ENCODE assay signal across 26 cellular contexts in the genomic region with DNA sequence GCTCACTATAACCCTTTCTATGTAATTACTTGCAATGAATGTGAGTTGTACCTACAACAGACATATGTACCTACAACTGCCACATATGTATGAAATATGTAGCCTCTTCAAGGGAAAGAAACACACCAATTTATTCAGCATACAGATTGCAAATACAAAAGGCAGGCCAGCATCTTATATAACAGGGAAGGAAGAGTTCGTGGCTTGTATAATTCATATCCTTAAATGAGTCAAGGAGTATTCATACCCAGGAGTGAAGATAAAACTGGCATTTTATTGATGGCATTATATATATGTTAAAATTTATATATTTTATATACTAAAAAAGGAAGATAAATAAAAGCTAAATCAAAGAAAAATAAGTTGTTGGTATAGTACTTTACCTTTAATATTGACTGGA.
"Had no signal": no experiment of that assay in that cellular context is flagged by ENCODE, and none has a peak within 500 bp of the region (broad histone marks: within the 10 kb centered on the region; RNA-seq: fewer than 3 reads in every experiment).

No MANE protein-coding gene starts in this region.

- H3K36me3 ChIP-seq: ascending aorta, breast epithelium, cardiac muscle cell, colonic mucosa, gastrocnemius medialis, WERI-Rb-1 had no signal

- DNase-seq: activated B cell treated with CpG ODN at 0.5 μM for 24 hours; activated CD4-positive, alpha-beta memory T cell treated with anti-CD3 and anti-CD28 coated beads for 36 hours; activated CD4-positive, alpha-beta T cell treated with anti-CD3 and anti-CD28 coated beads for 48 hours; activated CD8-positive, alpha-beta memory T cell treated with anti-CD3 and anti-CD28 coated beads, Interleukin-2, amount 10 ng/mL, durations not matched to agents 7 days and 5 days; activated CD8-positive, alpha-beta memory T cell treated with anti-CD3 and anti-CD28 coated beads, Interleukin-2, amount 50 U/mL, for 4 hours; activated CD8-positive, alpha-beta T cell treated with anti-CD3 and anti-CD28 coated beads, Interleukin-2, amount 10 ng/mL, durations not matched to agents 7 days and 5 days; activated gamma-delta T cell; activated naive CD4-positive, alpha-beta T cell; activated naive CD4-positive, alpha-beta T cell treated with anti-CD3 and anti-CD28 coated beads, Interleukin-2, amount 10 ng/mL, durations not matched to agents 7 days and 5 days; activated naive CD8-positive, alpha-beta T cell treated with anti-CD3 and anti-CD28 coated beads, Interleukin-2, amount 10 ng/mL, durations not matched to agents 7 days and 5 days; activated T-cell treated with anti-CD3 and anti-CD28 coated beads, Interleukin-2, amount 50 U/mL, for 1 hour; activated T-cell treated with anti-CD3 and anti-CD28 coated beads, Interleukin-2, amount 50 U/mL, for 72 hours; central memory CD4-positive, alpha-beta T cell; cerebellar nuclear complex; colonic mucosa; effector CD8-positive, alpha-beta T cell; gastrocnemius medialis; head of caudate nucleus; hippocampal formation; T-helper 17 cell; T1000; WERI-Rb-1 had no signal

- H3K9me3 ChIP-seq: ascending aorta, breast epithelium, colonic mucosa, gastrocnemius medialis had no signal

- H3K27ac ChIP-seq: ascending aorta, breast epithelium, cardiac muscle cell, colonic mucosa, gastrocnemius medialis, WERI-Rb-1 had no signal

- H3K27me3 ChIP-seq: ascending aorta, breast epithelium, cardiac muscle cell, colonic mucosa, gastrocnemius medialis had no signal

- FAIRE-seq: endometrium had no signal

- H3K4me3 ChIP-seq: ascending aorta, breast epithelium, cardiac muscle cell, colonic mucosa, gastrocnemius medialis had no signal

- H3K4me1 ChIP-seq: ascending aorta, breast epithelium, colonic mucosa, gastrocnemius medialis had no signal
